Comparison of ENCODE assay signal across 8 cellular contexts in the genomic region with DNA sequence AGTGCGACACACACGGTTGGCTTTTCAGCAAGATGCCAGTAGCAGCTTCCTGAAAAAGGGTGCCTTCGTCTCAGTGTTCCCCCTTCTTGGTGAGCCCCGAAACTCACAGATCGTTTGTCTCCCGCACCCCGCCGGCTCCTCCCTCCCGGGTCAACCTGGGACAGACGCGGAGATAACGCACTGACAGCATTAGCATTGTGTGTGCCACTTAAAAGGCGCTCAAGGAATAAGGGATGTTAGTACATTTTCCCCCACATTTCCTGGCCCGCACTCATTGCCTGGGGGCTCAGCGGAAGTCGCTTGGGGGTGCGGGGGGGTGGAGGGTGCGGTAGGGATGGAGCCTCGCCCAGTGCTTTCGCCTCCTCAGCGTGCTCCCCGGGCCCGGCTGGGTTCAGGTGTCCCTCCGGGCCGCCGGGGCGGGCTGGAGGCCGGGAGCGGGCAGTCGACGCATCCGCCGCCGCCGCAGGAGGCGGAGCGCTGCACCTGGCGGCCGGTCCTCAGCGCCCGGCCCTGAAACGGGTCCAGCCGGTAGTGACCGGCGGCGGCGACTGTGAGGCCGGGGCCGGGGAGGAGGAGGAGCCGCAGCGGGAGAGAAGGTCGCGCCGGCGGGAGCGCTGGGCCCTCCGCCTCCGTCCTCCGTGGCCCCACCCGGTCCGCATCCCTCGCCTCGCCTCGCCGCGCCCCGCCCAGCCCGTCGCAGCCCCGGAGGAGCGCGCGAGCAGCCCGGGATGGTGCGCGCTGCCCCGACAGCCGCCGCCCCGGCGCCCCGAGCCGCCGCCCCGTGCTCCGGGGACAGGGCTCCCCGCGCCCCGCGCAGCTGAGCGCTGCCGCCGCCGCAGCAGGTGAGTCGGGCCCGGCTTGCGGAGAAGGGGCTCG. TPM values are rescaled to one million over a fixed set of nuclear protein-coding genes. Genes with fewer than 3 reads are reported as not detected.
A peak's percentile ranks its signal among the peaks of the same experiment; 100 is the strongest.
DNase-seq lines count a peak whose midpoint lies in the region; ATAC-seq, FAIRE-seq and TF ChIP-seq lines count a peak whose summit lies in the region.

A gene (plus strand): TSS at position 694 of the 876 bp plus-strand sequence. CDS start 27,675 bp downstream, outside the sequence.

- no peaks in the 10 kb centered on the region for H4K20me1 ChIP-seq in GM23338 (replicated peaks; ENCODE audit: insufficient read depth)

- H3F3A ChIP-seq in GM23338 (replicated peaks; ENCODE audit: low read depth): no peaks in the 10 kb centered on the region

- FAIRE-seq in RCC 7860 (lab: Jason Lieb, UNC): no peak

- peak within 1 kb of the TSS; percentile 82 for H3K4me3 Mint-ChIP-seq in GM23338

- H3K4me1 ChIP-seq in GM23338 (ENCODE audit: insufficient read depth): peaks cover 31% of the 10 kb centered on the region
- H3K4me1 ChIP-seq in left lung: peaks cover 0 to 27% of the 10 kb centered on the region in 2 donors

- no peaks in the 10 kb centered on the region for H3K36me3 Mint-ChIP-seq in GM23338 (ENCODE audit: low read depth)

- peak within 1 kb of the TSS; percentile 98 for H3K4me2 ChIP-seq in GM23338

- no peaks in the 10 kb centered on the region for H3K79me2 ChIP-seq in GM23338 (replicated peaks; ENCODE audit: insufficient read depth)

- peaks cover 7% of the 10 kb centered on the region for H3K27me3 Mint-ChIP-seq in GM23338 (ENCODE audit: insufficient read depth, low read depth, poor library complexity)

- TF ChIP-seq CTCF in GM23338 (conservative IDR thresholded peaks at IDR 0.05; ENCODE audit: low read depth in 2 of 2) (no peak), left lung (IDR thresholded peaks at IDR 0.05) (no peak)

- H3K27ac ChIP-seq in GM23338 (ENCODE audit: low read depth): no peak within 1 kb of the TSS
- peak within 1 kb of the TSS; percentile 82 to 86 for H3K27ac ChIP-seq in left lung

- H3K9me3 ChIP-seq in MG63: no peaks in the 10 kb centered on the region
- H3K9me3 ChIP-seq in left lung: no peaks in the 10 kb centered on the region

- H3K27me3 ChIP-seq in GM23338 (ENCODE audit: insufficient read depth): peaks cover 48% of the 10 kb centered on the region
- peaks cover 2% of the 10 kb centered on the region for H3K27me3 ChIP-seq in MG63
- peaks cover 0 to 23% of the 10 kb centered on the region in 2 donors for H3K27me3 ChIP-seq in left lung

- ATAC-seq in GM23338 (peak; percentile 79), left lung (peak; percentile 78)
- ATAC-seq in activated CD4-positive, CD25-positive, alpha-beta regulatory T cell treated with anti-CD3 and anti-CD28 coated beads, Interleukin-2, amount 50 U/mL, for 24 hours: peak; percentile 67 to 71

- H3K9me3 Mint-ChIP-seq in GM23338: no peaks in the 10 kb centered on the region

- H3K4me1 Mint-ChIP-seq in GM23338: peaks cover 22% of the 10 kb centered on the region

- peak within 1 kb of the TSS; percentile 100 for H2AFZ ChIP-seq in GM23338

- intact Hi-C loops in left lung (cut with DNase I): no loop called here

- DNase-seq in GM03348 (ENCODE audit: low spot score) (peak; percentile 79), GM23338 (ENCODE audit: low spot score) (peak; percentile 70), MG63 (peak; percentile 36), cerebellar cortex (ENCODE audit: low spot score) (peak; percentile 46), left lung (peak; percentile 58 to 91), RCC 7860 (ENCODE audit: low spot score) (no peak)
- peak; percentile 43 to 53 for DNase-seq in stimulated activated CD4-positive, alpha-beta T cell treated with anti-CD3 and anti-CD28 coated beads, Interleukin-2, amount 100 ng/mL, for 48 hours

- H3K36me3 ChIP-seq in GM23338 (ENCODE audit: insufficient read depth): no peaks in the 10 kb centered on the region
- no peaks in the 10 kb centered on the region for H3K36me3 ChIP-seq in MG63
- no peaks in the 10 kb centered on the region for H3K36me3 ChIP-seq in left lung

- no peaks in the 10 kb centered on the region for H3K9me2 ChIP-seq in GM23338 (ENCODE audit: insufficient read depth)

- H3K27ac Mint-ChIP-seq in GM23338: no peak within 1 kb of the TSS

- H3K4me3 ChIP-seq in GM23338 (peak within 1 kb of the TSS; percentile 90), MG63 (peak within 1 kb of the TSS; percentile 47), left lung (peak within 1 kb of the TSS; percentile 73 to 80)

TF ChIP-seq in GM23338, 12 proteins besides CTCF, POLR2A, EP300 and RAD21:
- TF ChIP-seq ZNF114 (CRISPR knock-in tag; IDR thresholded peaks at IDR 0.05) (no peak), NANOG (IDR thresholded peaks at IDR 0.05; ENCODE audit: borderline replicate concordance) (no peak), ZNF331 (CRISPR knock-in tag; IDR thresholded peaks at IDR 0.05; ENCODE audit: low read depth) (no peak), STAT1 (IDR thresholded peaks at IDR 0.05; ENCODE audit: unreplicated experiment) (no peak), EZH2 (IDR thresholded peaks at IDR 0.05; ENCODE audit: low read depth, unreplicated experiment) (no peak)
- TF ChIP-seq, protein P1, sequence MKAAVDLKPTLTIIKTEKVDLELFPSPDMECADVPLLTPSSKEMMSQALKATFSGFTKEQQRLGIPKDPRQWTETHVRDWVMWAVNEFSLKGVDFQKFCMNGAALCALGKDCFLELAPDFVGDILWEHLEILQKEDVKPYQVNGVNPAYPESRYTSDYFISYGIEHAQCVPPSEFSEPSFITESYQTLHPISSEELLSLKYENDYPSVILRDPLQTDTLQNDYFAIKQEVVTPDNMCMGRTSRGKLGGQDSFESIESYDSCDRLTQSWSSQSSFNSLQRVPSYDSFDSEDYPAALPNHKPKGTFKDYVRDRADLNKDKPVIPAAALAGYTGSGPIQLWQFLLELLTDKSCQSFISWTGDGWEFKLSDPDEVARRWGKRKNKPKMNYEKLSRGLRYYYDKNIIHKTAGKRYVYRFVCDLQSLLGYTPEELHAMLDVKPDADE (IDR thresholded peaks at IDR 0.05): no peak; the same call in 1 of the 2 replicates

RNA-seq across cellular contexts. Expression of the gene that starts here (rescaled TPM):
- total RNA-seq in GM23338 (2014; rRNA removed; shearing (Covaris generic)): 9.6 and 15.8 TPM in 2 replicates
- 2.3 and 3.1 TPM in 2 replicates for polyA plus RNA-seq in GM23338 (2016; fragmentation: Nextera tagmentation; extraction: Ambion mirVana)
- 0.52 and 0.53 TPM in 2 replicates for total RNA-seq in MG63 (2014; rRNA removed; shearing (Covaris generic); ENCODE audit: low replicate concordance)
- 10 to 100 TPM; 38.2 to 46.6 TPM for total RNA-seq in left lung

Comparison
In these comparisons a context has a peak if more than half of its experiments do, and no peak if none do; other contexts are left out.
1. Peak in DNase-seq and H3K4me3 ChIP-seq in MG63; RNA of the gene not detected or under 1 TPM.